ENCODE assay signal across 26 cellular contexts in genomic region chr7:41385996-41386395, GRCh38.
DNase-seq lines count a peak whose midpoint lies in the region; ATAC-seq and TF ChIP-seq lines count a peak whose summit lies in the region.
"Had no signal": no experiment of that assay in that cellular context is flagged by ENCODE, and none has a peak within 500 bp of the region (broad histone marks: within the 10 kb centered on the region; RNA-seq: fewer than 3 reads in every experiment).

No MANE protein-coding gene starts in this region.

- no peak overlapping the region for H2AK5ac ChIP-seq in mesendoderm (ENCODE audit: low read length)

- no peaks in the 10 kb centered on the region for H3K27me3 ChIP-seq in mesendoderm (ENCODE audit: insufficient read depth, low read length, poor library complexity)
- no peaks in the 10 kb centered on the region for H3K27me3 ChIP-seq in upper lobe of left lung
- H3K27me3 ChIP-seq: neutrophil had no signal

- H3K79me1 ChIP-seq in mesendoderm (ENCODE audit: low read length), result no peaks in the 10 kb centered on the region

- H3K4me1 ChIP-seq in mesendoderm (ENCODE audit: control insufficient read depth, low read depth, low read length) (no peaks in the 10 kb centered on the region), upper lobe of left lung (no peaks in the 10 kb centered on the region)
- H3K4me1 ChIP-seq: A549, BE2C, lower lobe of right lung had no signal

- no peaks in the 10 kb centered on the region for H3K36me3 ChIP-seq in mesendoderm (ENCODE audit: control insufficient read depth, insufficient read depth, low read length)
- H3K36me3 ChIP-seq in upper lobe of left lung, result no peaks in the 10 kb centered on the region
- H3K36me3 ChIP-seq: BE2C, lower lobe of right lung, neutrophil, thoracic aorta had no signal

- TF ChIP-seq EP300 in upper lobe of left lung (IDR thresholded peaks at IDR 0.05), result no peak

- H3K18ac ChIP-seq in mesendoderm (ENCODE audit: low read length), result no peak overlapping the region

- H3K4ac ChIP-seq in mesendoderm (ENCODE audit: low read depth, low read length), result no peak overlapping the region

- H2BK15ac ChIP-seq in mesendoderm (replicated peaks; ENCODE audit: low read depth), result no peak overlapping the region

- no peak overlapping the region for H2BK120ac ChIP-seq in mesendoderm (ENCODE audit: low read depth, low read length)

- H3K9me3 ChIP-seq in upper lobe of left lung, result no peaks in the 10 kb centered on the region
- H3K9me3 ChIP-seq: A549, BE2C, lower lobe of right lung, neutrophil, thoracic aorta had no signal

- H3K23ac ChIP-seq in mesendoderm (ENCODE audit: low read length), result no peak overlapping the region

- no peak overlapping the region for H3K9ac ChIP-seq in mesendoderm (ENCODE audit: low read length)

- DNase-seq in EL (peak; percentile 15), NCI-H69 (lab: John Stamatoyannopoulos, UW) (peak; percentile 20), epithelial cell of esophagus (ENCODE audit: low read depth) (peak; percentile 95), mesendoderm (peak; percentile 87), upper lobe of left lung (no peak), hippocampal formation (lab: John Stamatoyannopoulos, UW) (no peak), NCI-H1417 (lab: John Stamatoyannopoulos, UW) (no peak)
- DNase-seq: activated B cell treated with CpG ODN at 0.5 μM for 24 hours; activated CD8-positive, alpha-beta T cell treated with anti-CD3 and anti-CD28 coated beads for 36 hours; activated gamma-delta T cell treated with Interleukin-2 at 50 U/mL for 16 hours; BE2C; COR-L47; DND-41; effector memory CD4-positive, alpha-beta T cell; HFFc6; lower lobe of right lung; NCI-H1092; NCI-H1930; NCI-H446; small intestine; stimulated activated naive B cell treated with anti-CD40 and anti-IgM and Interleukin-4, amounts not matched to agents 10 μg/mL and 1 μg/mL and 100 μg/mL, for 72 hours had no signal

- no peak for TF ChIP-seq POLR2A in upper lobe of left lung (IDR thresholded peaks at IDR 0.05)

- no CpG with 5 or more reads among the region's 1 CpG for WGBS in mesendoderm (ENCODE audit: extremely low coverage, insufficient coverage, low lambda C conversion rate)
- 61 to 68% methylated on average over 1 of the region's 1 CpG for WGBS in upper lobe of left lung, 2 donors

- H3K79me2 ChIP-seq in mesendoderm (ENCODE audit: control insufficient read depth, insufficient read depth, low read length), result no peaks in the 10 kb centered on the region

- no peak overlapping the region for H3K4me3 ChIP-seq in epithelial cell of esophagus (ENCODE audit: low read length)
- H3K4me3 ChIP-seq in mesendoderm (ENCODE audit: low read length), result no peak overlapping the region
- H3K4me3 ChIP-seq in upper lobe of left lung, result no peak overlapping the region
- H3K4me3 ChIP-seq: A549, lower lobe of right lung, SK-N-MC, thoracic aorta had no signal

- ATAC-seq in HG03457 (IDR thresholded peaks at IDR 0.05; ENCODE audit: unreplicated experiment) (no peak), upper lobe of left lung (ENCODE audit: low FRiP score in 2 of 2) (no peak)
- ATAC-seq: A549; activated CD8-positive, alpha-beta T cell treated with anti-CD3 and anti-CD28 coated beads for 36 hours; lower lobe of right lung; stimulated activated naive B cell treated with anti-CD40 and anti-IgM and Interleukin-4, amounts not matched to agents 10 μg/mL and 1 μg/mL and 100 μg/mL, for 72 hours had no signal

- no peak overlapping the region for H4K5ac ChIP-seq in mesendoderm (ENCODE audit: low read length)

- no peak overlapping the region for H4K8ac ChIP-seq in mesendoderm (ENCODE audit: low read depth, low read length)

- H2BK5ac ChIP-seq in mesendoderm (ENCODE audit: low read length), result no peak overlapping the region

- TF ChIP-seq CTCF in epithelial cell of esophagus (IDR thresholded peaks at IDR 0.05; ENCODE audit: insufficient read depth, low read depth, low read length, missing control alignments) (no peak), upper lobe of left lung (IDR thresholded peaks at IDR 0.05) (no peak)

- no peak overlapping the region for H3K4me2 ChIP-seq in mesendoderm (ENCODE audit: low read length)
- H3K4me2 ChIP-seq: A549 had no signal

- no peak overlapping the region for H3K56ac ChIP-seq in mesendoderm (ENCODE audit: low read length)

- no peak overlapping the region for H3K27ac ChIP-seq in mesendoderm (ENCODE audit: low read depth, low read length)
- no peak overlapping the region for H3K27ac ChIP-seq in upper lobe of left lung
- H3K27ac ChIP-seq: A549, lower lobe of right lung, neutrophil, SK-N-MC, thoracic aorta had no signal

Comparison
In these comparisons a context has a peak if more than half of its experiments do, and no peak if none do; other contexts are left out.
1. DNase-seq: peak in EL (single experiment), NCI-H69 (single experiment), epithelial cell of esophagus (single experiment) and mesendoderm (single experiment); none in upper lobe of left lung (0 of 2), hippocampal formation (0 of 2) and NCI-H1417 (0 of 3).